In the genomic region with DNA sequence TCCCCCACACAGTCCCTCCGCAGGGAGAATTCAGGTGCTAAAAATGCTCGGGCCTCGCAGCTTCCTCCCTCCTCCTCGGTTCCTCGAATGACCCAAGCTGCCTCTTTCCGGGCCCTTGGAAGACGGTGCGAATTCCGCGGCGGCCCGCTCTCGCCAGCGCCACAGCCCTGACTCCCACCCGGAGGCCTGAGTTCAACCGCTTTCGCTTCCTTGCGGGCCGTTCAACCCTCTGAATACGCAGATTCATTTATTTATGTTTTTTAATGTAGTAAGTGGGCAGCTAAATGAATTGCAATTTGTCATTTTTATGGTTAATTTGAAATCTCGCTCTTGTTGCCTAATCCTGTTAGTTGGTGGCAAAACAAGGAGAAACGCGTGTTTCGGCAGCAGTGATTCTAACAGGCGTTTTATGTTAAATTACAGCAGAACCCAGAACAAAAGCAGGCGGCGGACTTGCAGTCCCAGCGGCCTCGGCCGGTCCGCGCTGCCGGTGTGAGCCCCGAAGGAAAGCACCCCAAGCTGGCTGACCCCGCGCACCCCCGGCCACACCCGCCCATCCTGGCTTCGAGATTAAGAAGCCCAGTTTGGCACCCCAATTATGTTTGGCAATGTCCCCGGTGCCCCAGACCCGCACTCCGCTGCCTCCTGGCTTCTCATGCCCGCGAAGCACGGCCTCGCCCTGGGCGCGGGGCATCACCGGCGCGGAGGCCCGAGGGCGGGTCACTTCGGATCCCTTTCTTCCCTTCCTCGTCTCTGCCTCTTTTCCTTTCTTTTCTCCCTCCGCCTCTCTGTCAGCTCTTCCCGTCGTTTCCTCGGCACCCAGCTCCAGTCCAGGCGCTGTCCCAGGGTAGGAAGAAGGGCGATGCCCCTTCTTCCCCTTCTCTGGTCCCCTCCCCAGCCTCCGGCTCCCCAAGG, we compare ENCODE assay signal across 11 cellular contexts.
DNase-seq lines count a peak whose midpoint lies in the region; ATAC-seq and FAIRE-seq lines count a peak whose summit lies in the region.
"Had no signal": no experiment of that assay in that cellular context is flagged by ENCODE, and none has a peak within 500 bp of the region (broad histone marks: within the 10 kb centered on the region; RNA-seq: fewer than 3 reads in every experiment).

No MANE protein-coding gene starts in this region.

- no peak for DNase-seq in activated CD4-positive, alpha-beta T cell treated with anti-CD3 and anti-CD28 coated beads for 36 hours
- no peak for DNase-seq in activated CD4-positive, alpha-beta T cell treated with anti-CD3 and anti-CD28 coated beads, Interleukin-2, amount 50 U/mL, for 1 hour
- DNase-seq in immature natural killer cell (no peak), AG20443 (ENCODE audit: low spot score) (no peak), urothelium cell line (ENCODE audit: low spot score) (no peak)
- DNase-seq: AML-193; NCI-H1417; stimulated activated CD4-positive, alpha-beta T cell treated with anti-CD3 and anti-CD28 coated beads, Interleukin-4, amount 100 ng/mL, for 4 hours had no signal

- FAIRE-seq in urothelium cell line (lab: Jason Lieb, UNC), result no peak

- H3K36me3 Mint-ChIP-seq in activated CD4-positive, alpha-beta T cell treated with anti-CD3 and anti-CD28 coated beads for 36 hours (ENCODE audit: low read depth), result no peaks in the 10 kb centered on the region
- H3K36me3 Mint-ChIP-seq in activated naive CD8-positive, alpha-beta T cell, result no peaks in the 10 kb centered on the region
- no peaks in the 10 kb centered on the region for H3K36me3 Mint-ChIP-seq in immature natural killer cell

- peak overlapping the region; percentile 50 to 61 for H3K4me3 ChIP-seq in stomach smooth muscle (ENCODE audit: low read length in 2 of 2)

- H3K27ac Mint-ChIP-seq in activated CD4-positive, alpha-beta T cell treated with anti-CD3 and anti-CD28 coated beads for 36 hours, result no peak overlapping the region
- H3K27ac Mint-ChIP-seq in activated naive CD8-positive, alpha-beta T cell, result peak overlapping the region; percentile 34
- no peak overlapping the region for H3K27ac Mint-ChIP-seq in immature natural killer cell

- H3K27me3 Mint-ChIP-seq in activated CD4-positive, alpha-beta T cell treated with anti-CD3 and anti-CD28 coated beads for 36 hours, result peaks cover 78% of the 10 kb centered on the region
- peaks cover 56% of the 10 kb centered on the region for H3K27me3 Mint-ChIP-seq in activated naive CD8-positive, alpha-beta T cell
- H3K27me3 Mint-ChIP-seq in immature natural killer cell (ENCODE audit: low read depth in 3 of 3), result peaks cover 22 to 52% (median 28%) of the 10 kb centered on the region in 3 donors

- no peak for ATAC-seq in activated CD4-positive, alpha-beta T cell treated with anti-CD3 and anti-CD28 coated beads for 36 hours
- no peak for ATAC-seq in GM19455 (IDR thresholded peaks at IDR 0.05; ENCODE audit: unreplicated experiment)

- POLR2A ChIA-PET in activated CD4-positive, alpha-beta T cell treated with anti-CD3 and anti-CD28 coated beads for 36 hours (lab: Charles Lee), result no interaction called here

- H3K4me1 ChIP-seq in stomach smooth muscle (ENCODE audit: control insufficient read depth, insufficient read depth, low read length), result peaks cover 42% of the 10 kb centered on the region

- CTCF ChIA-PET in activated CD4-positive, alpha-beta T cell treated with anti-CD3 and anti-CD28 coated beads for 36 hours (lab: Charles Lee), result interaction anchor here (0.6 to 2.6 kb wide), 7 partner anchors 7 to 446 kb away, joined by 3 to 11 read pairs (median 4); no protein-coding TSS in a partner anchor

- intact Hi-C loops in activated CD4-positive, alpha-beta T cell treated with anti-CD3 and anti-CD28 coated beads for 36 hours (cut with DNase I, micrococcal nuclease), result loop anchor here (2.0 to 10.0 kb wide), 7 partner anchors 81 to 1644 kb away; a partner anchor contains a TSS

- H3K4me1 Mint-ChIP-seq in activated CD4-positive, alpha-beta T cell treated with anti-CD3 and anti-CD28 coated beads for 36 hours, result peaks cover 29% of the 10 kb centered on the region
- peaks cover 37% of the 10 kb centered on the region for H3K4me1 Mint-ChIP-seq in activated naive CD8-positive, alpha-beta T cell (ENCODE audit: low read depth)
- peaks cover 24 to 32% of the 10 kb centered on the region in 2 donors for H3K4me1 Mint-ChIP-seq in immature natural killer cell

- peaks cover 76 to 78% of the 10 kb centered on the region in 2 donors for H3K27me3 ChIP-seq in stomach smooth muscle (ENCODE audit: control insufficient read depth in 1 of 2, insufficient read depth in 2 of 2, low read length in 2 of 2)

- H3K36me3 ChIP-seq in stomach smooth muscle (ENCODE audit: control insufficient read depth in 2 of 2, insufficient read depth in 2 of 2, low read length in 2 of 2), result no peaks in the 10 kb centered on the region

- no peak overlapping the region for H3K27ac ChIP-seq in stomach smooth muscle (ENCODE audit: low read length)

- H3K9me3 ChIP-seq in stomach smooth muscle (ENCODE audit: control insufficient read depth in 2 of 2, low read length in 2 of 2), result peaks cover 3 to 6% of the 10 kb centered on the region in 2 donors

- H3K9me3 Mint-ChIP-seq in activated CD4-positive, alpha-beta T cell treated with anti-CD3 and anti-CD28 coated beads for 36 hours (ENCODE audit: low read depth), result no peaks in the 10 kb centered on the region
- H3K9me3 Mint-ChIP-seq in activated naive CD8-positive, alpha-beta T cell (ENCODE audit: low read depth), result no peaks in the 10 kb centered on the region
- peaks cover 0 to 2% (median 0%) of the 10 kb centered on the region in 6 donors for H3K9me3 Mint-ChIP-seq in immature natural killer cell

- peak overlapping the region; percentile 46 for H3K4me3 Mint-ChIP-seq in activated CD4-positive, alpha-beta T cell treated with anti-CD3 and anti-CD28 coated beads for 36 hours
- H3K4me3 Mint-ChIP-seq in activated naive CD8-positive, alpha-beta T cell, result peak overlapping the region; percentile 72
- peak overlapping the region; percentile 57 to 81 (median 68) for H3K4me3 Mint-ChIP-seq in immature natural killer cell

- H3K9ac ChIP-seq in stomach smooth muscle (ENCODE audit: low read length in 2 of 2), result no peak overlapping the region
